Comparison of ENCODE assay signal across 9 cellular contexts in the genomic region with DNA sequence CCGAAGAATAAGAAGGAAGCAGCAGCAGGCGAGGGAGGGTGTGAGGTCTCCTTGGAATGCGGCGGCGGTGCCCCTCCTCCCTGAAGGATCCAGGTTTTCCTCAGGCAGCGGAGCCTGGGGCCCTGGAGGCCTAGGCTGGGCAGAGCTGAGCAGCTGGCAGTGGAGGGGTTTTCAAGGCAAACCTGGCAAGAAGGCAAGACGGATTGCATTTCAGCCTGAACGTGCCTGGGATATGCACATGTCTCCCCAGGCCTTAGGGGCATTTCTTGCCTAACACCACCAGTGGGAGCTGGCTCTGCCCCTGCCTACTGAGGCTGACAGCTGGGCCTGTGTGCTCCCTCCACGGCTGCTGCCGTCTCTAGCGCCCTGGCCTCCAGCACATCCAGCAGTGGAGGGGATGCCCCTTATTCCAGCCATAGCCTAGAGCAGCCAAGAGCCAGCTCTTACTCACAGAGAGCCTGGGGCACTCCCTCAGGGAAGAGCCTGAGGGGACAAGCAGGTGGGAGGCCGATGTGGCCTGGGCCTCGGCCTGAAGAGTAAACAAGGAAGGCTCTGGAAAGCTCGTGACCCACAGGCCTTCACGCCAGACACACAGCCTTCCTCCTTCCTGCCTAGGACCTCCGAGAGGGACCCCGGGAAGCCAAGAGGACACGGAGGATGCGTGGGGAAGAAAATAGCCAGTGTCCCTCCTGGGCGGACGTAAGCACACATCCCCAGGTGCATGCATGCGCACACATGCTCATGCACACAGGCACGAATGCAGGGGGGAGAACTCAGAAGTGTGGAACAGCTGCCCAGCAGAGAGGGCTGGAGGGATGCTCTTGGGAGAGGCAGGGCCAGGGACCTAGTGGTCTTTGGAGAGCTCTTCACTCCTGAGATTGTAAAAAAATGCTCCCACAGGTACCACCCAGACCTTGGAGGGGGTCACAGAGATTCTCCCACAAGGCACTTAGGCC. TPM values are rescaled to one million over a fixed set of nuclear protein-coding genes. Genes with fewer than 3 reads are reported as not detected.
A peak's percentile ranks its signal among the peaks of the same experiment; 100 is the strongest.
DNase-seq lines count a peak whose midpoint lies in the region; ATAC-seq, FAIRE-seq and TF ChIP-seq lines count a peak whose summit lies in the region.
"Had no signal": no experiment of that assay in that cellular context is flagged by ENCODE, and none has a peak within 500 bp of the region (broad histone marks: within the 10 kb centered on the region; RNA-seq: fewer than 3 reads in every experiment).

No MANE protein-coding gene starts in this region.

- FAIRE-seq in bronchial epithelial cell (lab: Jason Lieb, UNC), result no peak

- H3K9me3 ChIP-seq in BE2C (no peaks in the 10 kb centered on the region), mesodermal cell (ENCODE audit: control insufficient read depth, low read length) (no peaks in the 10 kb centered on the region)

- no peaks in the 10 kb centered on the region for H3K27me3 ChIP-seq in BE2C
- H3K27me3 ChIP-seq in bronchial epithelial cell (ENCODE audit: control insufficient read depth, insufficient read depth, low read length), result no peaks in the 10 kb centered on the region

- H3K4me1 ChIP-seq in BE2C (peaks cover 21% of the 10 kb centered on the region), mesodermal cell (ENCODE audit: control insufficient read depth, insufficient read depth, low read length, poor library complexity, severe bottlenecking) (peaks cover 47% of the 10 kb centered on the region)

- peak overlapping the region; percentile 73 for H3K27ac ChIP-seq in mesodermal cell (ENCODE audit: low read depth, low read length, severe bottlenecking)

- ATAC-seq in HG03095 (IDR thresholded peaks at IDR 0.05; ENCODE audit: unreplicated experiment) (no peak), GM19467 (IDR thresholded peaks at IDR 0.05; ENCODE audit: unreplicated experiment) (no peak), GM21786 (IDR thresholded peaks at IDR 0.05; ENCODE audit: unreplicated experiment) (no peak)

- no peaks in the 10 kb centered on the region for H3K36me3 ChIP-seq in BE2C
- H3K36me3 ChIP-seq in bronchial epithelial cell (ENCODE audit: control insufficient read depth, insufficient read depth, low read length), result no peaks in the 10 kb centered on the region
- H3K36me3 ChIP-seq in mesodermal cell (ENCODE audit: control insufficient read depth, insufficient read depth, low read length), result no peaks in the 10 kb centered on the region

- H3K4me3 ChIP-seq in BE2C (ENCODE audit: low read depth, low read length) (no peak overlapping the region), bronchial epithelial cell (ENCODE audit: low read depth, low read length) (no peak overlapping the region), mesodermal cell (ENCODE audit: extremely low read depth, insufficient read depth, low read length, poor library complexity, severe bottlenecking) (no peak overlapping the region)

- TF ChIP-seq CTCF in BE2C (IDR thresholded peaks at IDR 0.05; ENCODE audit: low read depth, low read length), result peak; percentile 39
- peak; percentile 27 for TF ChIP-seq CTCF in bronchial epithelial cell (IDR thresholded peaks at IDR 0.05; ENCODE audit: insufficient read depth, low read length, severe bottlenecking)

- DNase-seq in BE2C (peak; percentile 69), NCI-H146 treated with DMSO at 0.1 percent for 48 hours (lab: John Stamatoyannopoulos, UW; ENCODE audit: unreplicated experiment) (peak; percentile 43), bronchial epithelial cell (ENCODE audit: low read depth) (peak; percentile 75), CD1c-positive myeloid dendritic cell (ENCODE audit: extremely low spot score) (no peak)

- WGBS in mesodermal cell (ENCODE audit: insufficient coverage in 2 of 2), 2 experiments, result 59 to 61% methylated on average over 19 to 23 of the region's 23 CpGs

RNA-seq across cellular contexts. Expression of gene EIF2B2, which starts 23.0 kb away (rescaled TPM):
- polyA plus RNA-seq in BE2C (2012; ENCODE audit: insufficient read depth, insufficient read length, low read depth), result 153 TPM
- total RNA-seq in bronchial epithelial cell, result 60.6 and 83.7 TPM in 2 replicates
- polyA plus RNA-seq in mesodermal cell (2013, experiment 1 of 2), result 68.1 TPM
- polyA plus RNA-seq in mesodermal cell (2013, experiment 2 of 2), result 57.3 TPM

RNA-seq across cellular contexts. Expression of gene PGF, which starts 24.3 kb away (rescaled TPM):
- polyA plus RNA-seq in BE2C (2012; ENCODE audit: insufficient read depth, insufficient read length, low read depth), result 44.0 TPM
- 52.1 and 56.6 TPM in 2 replicates for total RNA-seq in bronchial epithelial cell
- 34.5 TPM for polyA plus RNA-seq in mesodermal cell (2013, experiment 1 of 2)
- polyA plus RNA-seq in mesodermal cell (2013, experiment 2 of 2), result 28.1 TPM
- polyA plus RNA-seq: neural cell had no signal

RNA-seq across cellular contexts. Expression of gene RPS6KL1, which starts 56.7 kb away (rescaled TPM):
- polyA plus RNA-seq in BE2C (2012; ENCODE audit: insufficient read depth, insufficient read length, low read depth), result 122 TPM
- 1.5 and 6.1 TPM in 2 replicates for total RNA-seq in bronchial epithelial cell
- 4.3 TPM for polyA plus RNA-seq in mesodermal cell (2013, experiment 1 of 2)
- 3.6 TPM for polyA plus RNA-seq in mesodermal cell (2013, experiment 2 of 2)
